ENCODE assay signal across 8 cellular contexts in genomic region chr7:75878312-75878768, GRCh38. TPM values are rescaled to one million over a fixed set of nuclear protein-coding genes. Genes with fewer than 3 reads are reported as not detected.
DNase-seq lines count a peak whose midpoint lies in the region; ATAC-seq, FAIRE-seq and TF ChIP-seq lines count a peak whose summit lies in the region.

No MANE protein-coding gene starts in this region.

- CTCF ChIA-PET in activated naive CD4-positive, alpha-beta T cell treated with anti-CD3 and anti-CD28 coated beads, Interleukin-2, amount 10 ng/mL, durations not matched to agents 7 days and 5 days (lab: Charles Lee) = no interaction called here

- peaks cover 35% of the 10 kb centered on the region for H4K20me1 ChIP-seq in astrocyte (ENCODE audit: insufficient read depth, low read length)

- peaks cover 24% of the 10 kb centered on the region for H3K4me1 Mint-ChIP-seq in activated naive CD4-positive, alpha-beta T cell treated with anti-CD3 and anti-CD28 coated beads, Interleukin-2, amount 10 ng/mL, durations not matched to agents 7 days and 5 days
- H3K4me1 Mint-ChIP-seq in astrocyte (ENCODE audit: low read depth, unreplicated experiment) = peaks cover 12% of the 10 kb centered on the region

- no peaks in the 10 kb centered on the region for H3K9me3 ChIP-seq in astrocyte (ENCODE audit: insufficient read depth, low read depth, low read length)
- no peaks in the 10 kb centered on the region for H3K9me3 ChIP-seq in lower lobe of right lung
- H3K9me3 ChIP-seq in uterus = no peaks in the 10 kb centered on the region

- H3K27ac Mint-ChIP-seq in activated naive CD4-positive, alpha-beta T cell treated with anti-CD3 and anti-CD28 coated beads, Interleukin-2, amount 10 ng/mL, durations not matched to agents 7 days and 5 days = peak overlapping the region; percentile 91
- no peak overlapping the region for H3K27ac Mint-ChIP-seq in astrocyte (ENCODE audit: unreplicated experiment)

- peak overlapping the region; percentile 87 for H3K4me3 Mint-ChIP-seq in activated naive CD4-positive, alpha-beta T cell treated with anti-CD3 and anti-CD28 coated beads, Interleukin-2, amount 10 ng/mL, durations not matched to agents 7 days and 5 days
- H3K4me3 Mint-ChIP-seq in astrocyte (ENCODE audit: unreplicated experiment) = peak overlapping the region; percentile 98

- H3K27me3 Mint-ChIP-seq in activated naive CD4-positive, alpha-beta T cell treated with anti-CD3 and anti-CD28 coated beads, Interleukin-2, amount 10 ng/mL, durations not matched to agents 7 days and 5 days = peaks cover 17% of the 10 kb centered on the region
- no peaks in the 10 kb centered on the region for H3K27me3 Mint-ChIP-seq in astrocyte (ENCODE audit: low read depth, unreplicated experiment)

- ATAC-seq in HG03378 (IDR thresholded peaks at IDR 0.05; ENCODE audit: unreplicated experiment) = peak; percentile 28
- ATAC-seq in lower lobe of right lung = peak in 1 of 2 donors; percentile 13
- no peak for ATAC-seq in left lobe of liver

- H3K4me1 ChIP-seq in astrocyte (ENCODE audit: insufficient read depth, low read length) (peaks cover 22% of the 10 kb centered on the region), lower lobe of right lung (peaks cover 37% of the 10 kb centered on the region), uterus (no peaks in the 10 kb centered on the region)

- TF ChIP-seq CTCF in astrocyte (IDR thresholded peaks at IDR 0.05; ENCODE audit: insufficient read depth, low read depth, low read length) (no peak), lower lobe of right lung (IDR thresholded peaks at IDR 0.05) (no peak), uterus (IDR thresholded peaks at IDR 0.05) (no peak)

- H3K36me3 ChIP-seq in astrocyte (ENCODE audit: insufficient read depth, low read length) (peaks cover 12% of the 10 kb centered on the region), lower lobe of right lung (peaks cover 31% of the 10 kb centered on the region), uterus (no peaks in the 10 kb centered on the region)

- peak overlapping the region; percentile 56 for H3K9ac ChIP-seq in astrocyte (ENCODE audit: low read length)

- intact Hi-C loops in lower lobe of right lung (cut with DNase I) (no loop called here), uterus (cut with DNase I; ENCODE audit: low total_unique reads) (no loop called here)

- H3K27me3 ChIP-seq in astrocyte (ENCODE audit: insufficient read depth, low read length) (no peaks in the 10 kb centered on the region), lower lobe of right lung (ENCODE audit: low read depth) (no peaks in the 10 kb centered on the region), uterus (no peaks in the 10 kb centered on the region)

- peak overlapping the region; percentile 79 for H2AFZ ChIP-seq in astrocyte (ENCODE audit: low read depth, low read length)

- H3K4me3 ChIP-seq in astrocyte (ENCODE audit: insufficient read depth, low read depth, low read length) (peak overlapping the region; percentile 49), lower lobe of right lung (peak overlapping the region; percentile 93), uterus (peak overlapping the region; percentile 40 to 97)

- FAIRE-seq in astrocyte (lab: Jason Lieb, UNC) = peak; percentile 32

- H3K4me2 ChIP-seq in astrocyte (ENCODE audit: low read length) = peak overlapping the region; percentile 82

- H3K79me2 ChIP-seq in astrocyte (ENCODE audit: insufficient read depth, low read length) = peaks cover 25% of the 10 kb centered on the region

- no peaks in the 10 kb centered on the region for H3K9me3 Mint-ChIP-seq in activated naive CD4-positive, alpha-beta T cell treated with anti-CD3 and anti-CD28 coated beads, Interleukin-2, amount 10 ng/mL, durations not matched to agents 7 days and 5 days
- no peaks in the 10 kb centered on the region for H3K9me3 Mint-ChIP-seq in astrocyte (ENCODE audit: unreplicated experiment)

- peaks cover 20% of the 10 kb centered on the region for H3K36me3 Mint-ChIP-seq in activated naive CD4-positive, alpha-beta T cell treated with anti-CD3 and anti-CD28 coated beads, Interleukin-2, amount 10 ng/mL, durations not matched to agents 7 days and 5 days
- H3K36me3 Mint-ChIP-seq in astrocyte (ENCODE audit: low read depth, unreplicated experiment) = peaks cover 14% of the 10 kb centered on the region

- peak overlapping the region; percentile 55 for H3K27ac ChIP-seq in astrocyte (ENCODE audit: low read depth, low read length)
- H3K27ac ChIP-seq in lower lobe of right lung = peak overlapping the region; percentile 91
- H3K27ac ChIP-seq in uterus = peak overlapping the region; percentile 80 to 91

- DNase-seq in activated naive CD4-positive, alpha-beta T cell treated with anti-CD3 and anti-CD28 coated beads, Interleukin-2, amount 10 ng/mL, durations not matched to agents 7 days and 5 days = no peak
- DNase-seq in activated naive CD4-positive, alpha-beta T cell treated with anti-CD3 and anti-CD28 coated beads, Interleukin-2, amount 50 U/mL, for 16 hours = no peak
- no peak for DNase-seq in astrocyte (ENCODE audit: low read depth)
- no peak for DNase-seq in lower lobe of right lung
- no peak for DNase-seq in uterus
- DNase-seq in left lobe of liver (ENCODE audit: low spot score) = no peak
- no peak for DNase-seq in DMS79 treated with DMSO at 0.1 percent for 48 hours (lab: John Stamatoyannopoulos, UW)

- no peak for TF ChIP-seq POLR2A in uterus (IDR thresholded peaks at IDR 0.05)

RNA-seq across cellular contexts. Expression of gene RHBDD2, which starts 0.5 kb away (rescaled TPM):
- 54.7 and 55.0 TPM in 2 replicates for total RNA-seq in astrocyte
- 72.5 TPM for total RNA-seq in lower lobe of right lung
- 10 to 100 TPM in 2 of 4 donors, 1 to 10 TPM in 2; 2.0 to 45.4 (median 11.3) TPM for total RNA-seq in uterus
- total RNA-seq in left lobe of liver = 32.9 TPM

RNA-seq across cellular contexts. Expression of gene POR, which starts 36.6 kb away (rescaled TPM):
- total RNA-seq in astrocyte = 73.6 and 74.1 TPM in 2 replicates
- total RNA-seq in lower lobe of right lung = 244 TPM
- total RNA-seq in uterus = 100 to 1,000 TPM in 1 of 4 donors, 10 to 100 TPM in 2, 1 to 10 TPM in 1; 10.0 to 122 (median 69.2) TPM
- total RNA-seq in left lobe of liver = 741 TPM
